In the genomic region with DNA sequence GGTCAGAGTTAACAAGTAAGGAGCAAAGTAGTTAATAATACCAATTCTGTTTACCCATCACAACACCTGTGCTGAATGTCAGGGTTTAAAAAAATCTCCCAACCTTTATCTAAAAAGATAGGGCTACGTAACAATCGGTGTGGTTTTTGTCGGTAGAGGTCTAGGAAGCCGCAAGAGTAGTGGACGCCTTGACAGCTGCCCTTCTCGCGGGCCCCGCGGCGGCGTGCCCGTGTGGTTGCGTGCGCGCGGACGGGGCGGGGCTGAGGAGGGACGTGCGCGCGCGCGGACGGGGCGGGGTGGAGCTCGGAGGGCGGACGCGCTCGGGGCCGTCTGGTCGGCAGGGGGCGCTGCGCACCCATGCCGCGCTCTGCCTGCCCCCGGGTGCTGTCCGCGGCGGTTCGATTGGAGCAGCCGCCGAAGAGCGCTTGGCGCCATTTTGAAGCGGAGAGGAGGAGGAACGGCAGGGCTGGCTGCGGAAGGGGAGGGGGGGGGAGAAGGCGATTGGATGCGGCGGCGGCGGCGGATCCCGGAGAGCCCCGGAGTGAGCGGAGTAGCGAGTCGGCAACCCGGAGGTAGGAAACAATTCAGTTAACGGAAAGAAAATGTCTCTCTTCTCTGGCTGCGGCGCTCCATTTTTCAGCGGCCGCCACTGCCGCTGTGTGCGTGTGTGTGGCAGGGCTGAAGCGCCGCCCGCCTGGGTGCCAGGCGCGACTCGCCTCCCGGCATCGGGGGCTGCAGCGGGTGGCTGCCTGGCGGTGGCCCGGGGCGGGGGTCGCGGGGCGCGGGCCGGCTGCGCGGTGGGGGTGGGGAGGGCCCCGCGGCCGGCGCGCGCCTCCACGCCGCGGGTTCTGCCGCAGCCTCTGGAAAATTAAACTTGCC, we compare ENCODE assay signal across 8 cellular contexts. TPM values are rescaled to one million over a fixed set of nuclear protein-coding genes. Genes with fewer than 3 reads are reported as not detected.
A peak's percentile ranks its signal among the peaks of the same experiment; 100 is the strongest.
DNase-seq lines count a peak whose midpoint lies in the region; ATAC-seq and TF ChIP-seq lines count a peak whose summit lies in the region.

A gene with protein sequence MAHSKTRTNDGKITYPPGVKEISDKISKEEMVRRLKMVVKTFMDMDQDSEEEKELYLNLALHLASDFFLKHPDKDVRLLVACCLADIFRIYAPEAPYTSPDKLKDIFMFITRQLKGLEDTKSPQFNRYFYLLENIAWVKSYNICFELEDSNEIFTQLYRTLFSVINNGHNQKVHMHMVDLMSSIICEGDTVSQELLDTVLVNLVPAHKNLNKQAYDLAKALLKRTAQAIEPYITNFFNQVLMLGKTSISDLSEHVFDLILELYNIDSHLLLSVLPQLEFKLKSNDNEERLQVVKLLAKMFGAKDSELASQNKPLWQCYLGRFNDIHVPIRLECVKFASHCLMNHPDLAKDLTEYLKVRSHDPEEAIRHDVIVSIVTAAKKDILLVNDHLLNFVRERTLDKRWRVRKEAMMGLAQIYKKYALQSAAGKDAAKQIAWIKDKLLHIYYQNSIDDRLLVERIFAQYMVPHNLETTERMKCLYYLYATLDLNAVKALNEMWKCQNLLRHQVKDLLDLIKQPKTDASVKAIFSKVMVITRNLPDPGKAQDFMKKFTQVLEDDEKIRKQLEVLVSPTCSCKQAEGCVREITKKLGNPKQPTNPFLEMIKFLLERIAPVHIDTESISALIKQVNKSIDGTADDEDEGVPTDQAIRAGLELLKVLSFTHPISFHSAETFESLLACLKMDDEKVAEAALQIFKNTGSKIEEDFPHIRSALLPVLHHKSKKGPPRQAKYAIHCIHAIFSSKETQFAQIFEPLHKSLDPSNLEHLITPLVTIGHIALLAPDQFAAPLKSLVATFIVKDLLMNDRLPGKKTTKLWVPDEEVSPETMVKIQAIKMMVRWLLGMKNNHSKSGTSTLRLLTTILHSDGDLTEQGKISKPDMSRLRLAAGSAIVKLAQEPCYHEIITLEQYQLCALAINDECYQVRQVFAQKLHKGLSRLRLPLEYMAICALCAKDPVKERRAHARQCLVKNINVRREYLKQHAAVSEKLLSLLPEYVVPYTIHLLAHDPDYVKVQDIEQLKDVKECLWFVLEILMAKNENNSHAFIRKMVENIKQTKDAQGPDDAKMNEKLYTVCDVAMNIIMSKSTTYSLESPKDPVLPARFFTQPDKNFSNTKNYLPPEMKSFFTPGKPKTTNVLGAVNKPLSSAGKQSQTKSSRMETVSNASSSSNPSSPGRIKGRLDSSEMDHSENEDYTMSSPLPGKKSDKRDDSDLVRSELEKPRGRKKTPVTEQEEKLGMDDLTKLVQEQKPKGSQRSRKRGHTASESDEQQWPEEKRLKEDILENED (N-terminal part only) (plus strand): TSS at position 431 of the 879 bp plus-strand sequence. CDS start 62,321 bp downstream, outside the sequence.

- TF ChIP-seq CTCF in activated B cell treated with CpG ODN at 0.5 μM for 24 hours (IDR thresholded peaks at IDR 0.05), result no peak
- TF ChIP-seq CTCF in spleen (IDR thresholded peaks at IDR 0.05 in 8 of 11, conservative IDR thresholded peaks at IDR 0.05 in 3 of 11), result peak; percentile 81 to 100 (median 98)

- H3K9me3 Mint-ChIP-seq in activated B cell treated with CpG ODN at 0.5 μM for 24 hours, result no peaks in the 10 kb centered on the region

- peak within 1 kb of the TSS; percentile 96 for H3K4me3 Mint-ChIP-seq in activated B cell treated with CpG ODN at 0.5 μM for 24 hours

- no peaks in the 10 kb centered on the region for H3K9me3 ChIP-seq in spleen

- H3K4me1 Mint-ChIP-seq in activated B cell treated with CpG ODN at 0.5 μM for 24 hours, result peaks cover 41% of the 10 kb centered on the region

- peak in 1 of 3 donors; percentile 43 for TF ChIP-seq POLR2A in spleen (IDR thresholded peaks at IDR 0.05)

- H3K27me3 Mint-ChIP-seq in activated B cell treated with CpG ODN at 0.5 μM for 24 hours, result no peaks in the 10 kb centered on the region

- peaks cover 9% of the 10 kb centered on the region for H3K36me3 Mint-ChIP-seq in activated B cell treated with CpG ODN at 0.5 μM for 24 hours (ENCODE audit: low read depth)

- intact Hi-C loops in activated B cell treated with CpG ODN at 0.5 μM for 24 hours (cut with micrococcal nuclease), result loop anchor here (1.0 to 10.0 kb wide), 13 partner anchors 48 to 1385 kb away; a partner anchor contains a TSS
- intact Hi-C loops in spleen (cut with DNase I; ENCODE audit: low total_unique reads), result loop anchor here (5.0 kb wide), 1 partner anchor 51 kb away; no protein-coding TSS in a partner anchor

- H3K27ac ChIP-seq in spleen, result peak within 1 kb of the TSS; percentile 78 to 96 (median 95)

- H3K36me3 ChIP-seq in spleen, result no peaks in the 10 kb centered on the region

- peak; percentile 96 for DNase-seq in AG08396 (ENCODE audit: low spot score)
- peak; percentile 80 for DNase-seq in NCI-H226
- DNase-seq in activated B cell treated with CpG ODN at 0.5 μM for 24 hours, result peak; percentile 99
- peak; percentile 96 for DNase-seq in central memory CD4-positive, alpha-beta T cell
- peak; percentile 91 for DNase-seq in inferior parietal cortex (ENCODE audit: extremely low spot score)
- DNase-seq in spleen, result peak; percentile 99

- H3K4me1 ChIP-seq in spleen, result peaks cover 23 to 49% (median 37%) of the 10 kb centered on the region in 6 donors

- peak within 1 kb of the TSS; percentile 59 to 92 (median 71) for H3K4me3 ChIP-seq in spleen

- ATAC-seq in GM18909 (IDR thresholded peaks at IDR 0.05; ENCODE audit: poor library complexity, unreplicated experiment) (peak; percentile 87), HG03175 (IDR thresholded peaks at IDR 0.05; ENCODE audit: unreplicated experiment) (peak; percentile 83), activated B cell treated with CpG ODN at 0.5 μM for 24 hours (ENCODE audit: low read depth) (peak; percentile 90)

- WGBS in spleen, 5 donors, result 0 to 1% (median 0%) methylated on average over 30 to 97 of the region's 97 CpGs

- H3K27ac Mint-ChIP-seq in activated B cell treated with CpG ODN at 0.5 μM for 24 hours, result peak within 1 kb of the TSS; percentile 91

- POLR2A ChIA-PET in activated B cell treated with CpG ODN at 0.5 μM for 24 hours (lab: Charles Lee), result interaction anchor here (0.6 to 1.6 kb wide), 15 partner anchors 19 to 1138 kb away, joined by 3 to 10 read pairs (median 4); a partner anchor contains a TSS

- no peaks in the 10 kb centered on the region for H3K27me3 ChIP-seq in spleen (replicated peaks in 1 of 7)

- CTCF ChIA-PET in activated B cell treated with CpG ODN at 0.5 μM for 24 hours (lab: Charles Lee), result interaction anchor here (0.6 to 2.1 kb wide), 30 partner anchors 9 to 1138 kb away, joined by 3 to 24 read pairs (median 4); a partner anchor contains a TSS

RNA-seq across cellular contexts. Expression of the gene that starts here (rescaled TPM):
- total RNA-seq in activated B cell treated with CpG ODN at 0.5 μM for 24 hours, result 47.2 and 49.4 TPM in 2 replicates
- total RNA-seq in spleen, result 10 to 100 TPM; 48.7 to 65.9 (median 55.7) TPM
- 1 to 10 TPM; 4.5 to 8.1 (median 6.1) TPM for polyA plus RNA-seq in spleen

Comparison
In these comparisons a context has a peak if more than half of its experiments do, and no peak if none do; other contexts are left out.
1. Peak in every context shown above with its lines: DNase-seq, ATAC-seq, H3K4me3 ChIP-seq and H3K27ac ChIP-seq.